In the genomic region with DNA sequence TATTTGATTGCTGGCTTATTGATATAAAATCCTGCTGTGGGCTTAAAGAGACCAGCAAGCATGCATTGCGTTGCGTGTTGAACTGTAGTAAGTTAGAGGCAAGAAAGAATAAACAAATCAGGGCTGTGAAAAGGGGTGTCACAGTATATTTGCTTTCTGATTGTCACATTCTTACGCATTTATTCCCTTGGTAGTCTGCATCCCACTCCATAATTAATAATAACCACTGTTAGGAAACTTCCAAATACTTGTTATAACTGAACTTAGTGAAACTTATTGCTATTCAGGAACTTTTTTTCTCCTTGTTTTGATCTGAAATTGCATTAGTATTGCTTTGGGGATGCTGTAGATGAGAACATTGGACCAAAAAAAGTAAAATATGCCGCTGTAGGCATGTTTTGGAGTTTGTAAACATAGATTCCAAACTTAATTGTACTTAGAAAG, we compare ENCODE assay signal across 8 cellular contexts. TPM values are rescaled to one million over a fixed set of nuclear protein-coding genes. Genes with fewer than 3 reads are reported as not detected.
DNase-seq lines count a peak whose midpoint lies in the region; ATAC-seq and TF ChIP-seq lines count a peak whose summit lies in the region.
"Had no signal": no experiment of that assay in that cellular context is flagged by ENCODE, and none has a peak within 500 bp of the region (broad histone marks: within the 10 kb centered on the region; RNA-seq: fewer than 3 reads in every experiment).

No MANE protein-coding gene starts in this region.

- H3K9me3 ChIP-seq in duodenal mucosa (ENCODE audit: control insufficient read depth in 1 of 2, low read length in 2 of 2) = no peaks in the 10 kb centered on the region
- H3K9me3 ChIP-seq in mucosa of stomach (ENCODE audit: control insufficient read depth, low read length) = no peaks in the 10 kb centered on the region
- H3K9me3 ChIP-seq in thoracic aorta = no peaks in the 10 kb centered on the region

- intact Hi-C loops in activated T-helper 2 cell treated with anti-CD3 and anti-CD28 coated beads, Interferon-gamma antibody, Interleukin-2, Interleukin-4, amounts not matched to agents 10 μg/mL and 5 μg/mL and 100 μg/mL, durations not matched to agents 14 hours and 24 hours and 36 hours (cut with micrococcal nuclease) = no loop called here

- no peaks in the 10 kb centered on the region for H3K4me1 Mint-ChIP-seq in activated T-helper 2 cell treated with anti-CD3 and anti-CD28 coated beads, Interferon-gamma antibody, Interleukin-2, Interleukin-4, amounts not matched to agents 10 μg/mL and 5 μg/mL and 100 μg/mL, durations not matched to agents 14 hours and 24 hours and 36 hours (ENCODE audit: low read depth)

- H3K27me3 ChIP-seq in duodenal mucosa (ENCODE audit: control insufficient read depth in 1 of 2, insufficient read depth in 2 of 2, low read length in 2 of 2) (no peaks in the 10 kb centered on the region), mucosa of stomach (ENCODE audit: control insufficient read depth, insufficient read depth, low read length) (no peaks in the 10 kb centered on the region), thoracic aorta (replicated peaks; ENCODE audit: insufficient read depth) (no peaks in the 10 kb centered on the region)

- ATAC-seq in thoracic aorta (ENCODE audit: insufficient number of reproducible peaks, low FRiP score, low read depth) = no peak
- ATAC-seq in GM21381 (IDR thresholded peaks at IDR 0.05; ENCODE audit: unreplicated experiment) = no peak

- H3K4me1 ChIP-seq in duodenal mucosa (ENCODE audit: control insufficient read depth in 1 of 2, insufficient read depth in 2 of 2, low read length in 2 of 2) = peaks cover 0 to 4% of the 10 kb centered on the region in 2 donors
- H3K4me1 ChIP-seq in mucosa of stomach (ENCODE audit: control insufficient read depth, insufficient read depth, low read length) = peaks cover 7% of the 10 kb centered on the region
- peaks cover 0 to 15% of the 10 kb centered on the region in 2 donors for H3K4me1 ChIP-seq in thoracic aorta (ENCODE audit: control insufficient read depth in 1 of 2, low read depth in 2 of 2)

- H3K36me3 ChIP-seq in duodenal mucosa (ENCODE audit: control insufficient read depth in 1 of 2, insufficient read depth in 2 of 2, low read length in 2 of 2) (no peaks in the 10 kb centered on the region), mucosa of stomach (ENCODE audit: control insufficient read depth, insufficient read depth, low read length) (no peaks in the 10 kb centered on the region), thoracic aorta (no peaks in the 10 kb centered on the region)

- H3K27me3 Mint-ChIP-seq in activated T-helper 2 cell treated with anti-CD3 and anti-CD28 coated beads, Interferon-gamma antibody, Interleukin-2, Interleukin-4, amounts not matched to agents 10 μg/mL and 5 μg/mL and 100 μg/mL, durations not matched to agents 14 hours and 24 hours and 36 hours (ENCODE audit: low read depth) = peaks cover 48% of the 10 kb centered on the region

- DNase-seq in NCI-H748 treated with DMSO at 0.1 percent for 48 hours (lab: John Stamatoyannopoulos, UW) (peak; percentile 30), thoracic aorta (ENCODE audit: low spot score) (no peak), KBM-7 (no peak)
- no peak for DNase-seq in activated T-helper 2 cell treated with anti-CD3 and anti-CD28 coated beads, Interferon-gamma antibody, Interleukin-2, Interleukin-4, amounts not matched to agents 10 μg/mL and 5 μg/mL and 100 μg/mL, durations not matched to agents 14 hours and 24 hours and 36 hours (ENCODE audit: low spot score)
- DNase-seq: activated CD4-positive, alpha-beta T cell treated with anti-CD3 and anti-CD28 coated beads, Interleukin-2, amount 50 U/mL, for 48 hours had no signal

- no peaks in the 10 kb centered on the region for H3K9me3 Mint-ChIP-seq in activated T-helper 2 cell treated with anti-CD3 and anti-CD28 coated beads, Interferon-gamma antibody, Interleukin-2, Interleukin-4, amounts not matched to agents 10 μg/mL and 5 μg/mL and 100 μg/mL, durations not matched to agents 14 hours and 24 hours and 36 hours

- in situ Hi-C loops in KBM-7 (cut with MboI; ENCODE audit: low pct_unique_long_range_greater_than_20kb, low sequenced_read_pairs) = no loop called here

- H3K27ac Mint-ChIP-seq in activated T-helper 2 cell treated with anti-CD3 and anti-CD28 coated beads, Interferon-gamma antibody, Interleukin-2, Interleukin-4, amounts not matched to agents 10 μg/mL and 5 μg/mL and 100 μg/mL, durations not matched to agents 14 hours and 24 hours and 36 hours = no peak overlapping the region

- no peaks in the 10 kb centered on the region for H3K36me3 Mint-ChIP-seq in activated T-helper 2 cell treated with anti-CD3 and anti-CD28 coated beads, Interferon-gamma antibody, Interleukin-2, Interleukin-4, amounts not matched to agents 10 μg/mL and 5 μg/mL and 100 μg/mL, durations not matched to agents 14 hours and 24 hours and 36 hours (ENCODE audit: low read depth)

- H3K9ac ChIP-seq in duodenal mucosa (ENCODE audit: low read depth in 1 of 2, low read length in 2 of 2) (peak overlapping the region; percentile 41 to 64), mucosa of stomach (ENCODE audit: low read length) (peak overlapping the region; percentile 72)

- H3K4me3 ChIP-seq in duodenal mucosa (ENCODE audit: low read depth in 1 of 2, low read length in 2 of 2) (peak overlapping the region; percentile 74 to 76), mucosa of stomach (ENCODE audit: low read length) (peak overlapping the region; percentile 71), thoracic aorta (peak overlapping the region; percentile 80)

- no peak for TF ChIP-seq CTCF in thoracic aorta (IDR thresholded peaks at IDR 0.05)

- no peak overlapping the region for H3K4me3 Mint-ChIP-seq in activated T-helper 2 cell treated with anti-CD3 and anti-CD28 coated beads, Interferon-gamma antibody, Interleukin-2, Interleukin-4, amounts not matched to agents 10 μg/mL and 5 μg/mL and 100 μg/mL, durations not matched to agents 14 hours and 24 hours and 36 hours (ENCODE audit: low read depth)

- H3K27ac ChIP-seq in duodenal mucosa (ENCODE audit: low read depth, low read length) = no peak overlapping the region
- no peak overlapping the region for H3K27ac ChIP-seq in thoracic aorta

RNA-seq across cellular contexts. Expression of gene PPP1R9A, which starts 1.7 kb away (rescaled TPM):
- total RNA-seq in thoracic aorta = 10 to 100 TPM in 1 of 2 donors, 1 to 10 TPM in 1; 5.7 to 11.8 TPM
- total RNA-seq in activated T-helper 2 cell treated with anti-CD3 and anti-CD28 coated beads, Interferon-gamma antibody, Interleukin-2, Interleukin-4, amounts not matched to agents 10 μg/mL and 5 μg/mL and 100 μg/mL, durations not matched to agents 14 hours and 24 hours and 36 hours = not detected in 2 replicates
